In genomic region chr3:52877085-52877484, GRCh38 we compare ENCODE assay signal across 27 cellular contexts. TPM values are rescaled to one million over a fixed set of nuclear protein-coding genes. Genes with fewer than 3 reads are reported as not detected.
"Had no signal": no experiment of that assay in that cellular context is flagged by ENCODE, and none has a peak within 500 bp of the region (broad histone marks: within the 10 kb centered on the region; RNA-seq: fewer than 3 reads in every experiment).

No MANE protein-coding gene starts in this region.

- H3K27ac ChIP-seq: coronary artery, dorsolateral prefrontal cortex, esophagus muscularis mucosa, foreskin keratinocyte, gastroesophageal sphincter, heart left ventricle, hepatocyte, left lung, lower lobe of right lung had no signal

- H3K36me3 ChIP-seq: lower lobe of right lung had no signal

- H2AFZ ChIP-seq: hepatocyte had no signal

- H3K27me3 ChIP-seq: dorsolateral prefrontal cortex, esophagus muscularis mucosa, foreskin keratinocyte, gastroesophageal sphincter, heart left ventricle, hepatocyte, left lung had no signal

- H3K4me2 ChIP-seq: hepatocyte had no signal

- H3K4me1 ChIP-seq: foreskin keratinocyte had no signal

- H3K9me3 ChIP-seq: esophagus muscularis mucosa, gastroesophageal sphincter, heart left ventricle, left lung, lower lobe of right lung had no signal

- FAIRE-seq: colon, endothelial cell of umbilical vein, frontal cortex, kidney had no signal

- ATAC-seq: foreskin keratinocyte, gastroesophageal sphincter, heart left ventricle, left colon, left lung, left ventricle myocardium superior, lower lobe of right lung had no signal

- DNase-seq: dermis blood vessel endothelial cell; dorsolateral prefrontal cortex; effector CD4-positive, alpha-beta T cell; effector memory CD4-positive, alpha-beta T cell; foreskin keratinocyte; heart left ventricle; hypothalamus; immature natural killer cell; islet precursor cell; kidney; kidney glomerular epithelial cell; left colon; left lung; left ventricle myocardium superior; lower lobe of right lung; mesendoderm; midbrain had no signal

- H3K4me3 ChIP-seq: coronary artery, dorsolateral prefrontal cortex, esophagus muscularis mucosa, gastroesophageal sphincter, heart left ventricle, hepatocyte, left lung, lower lobe of right lung had no signal

RNA-seq across cellular contexts. Expression of gene MUSTN1, which starts 42.3 kb away (rescaled TPM):
- total RNA-seq: dermis blood vessel endothelial cell, epithelial cell of proximal tubule, fibroblast of lung, fibroblast of villous mesenchyme, frontal cortex had no signal
- polyA plus RNA-seq: immature natural killer cell had no signal

RNA-seq across cellular contexts. Expression of gene ITIH4, which starts 46.6 kb away (rescaled TPM):
- total RNA-seq: epithelial cell of proximal tubule had no signal
